16 cellular contexts compared by ENCODE assay signal in the genomic region with DNA sequence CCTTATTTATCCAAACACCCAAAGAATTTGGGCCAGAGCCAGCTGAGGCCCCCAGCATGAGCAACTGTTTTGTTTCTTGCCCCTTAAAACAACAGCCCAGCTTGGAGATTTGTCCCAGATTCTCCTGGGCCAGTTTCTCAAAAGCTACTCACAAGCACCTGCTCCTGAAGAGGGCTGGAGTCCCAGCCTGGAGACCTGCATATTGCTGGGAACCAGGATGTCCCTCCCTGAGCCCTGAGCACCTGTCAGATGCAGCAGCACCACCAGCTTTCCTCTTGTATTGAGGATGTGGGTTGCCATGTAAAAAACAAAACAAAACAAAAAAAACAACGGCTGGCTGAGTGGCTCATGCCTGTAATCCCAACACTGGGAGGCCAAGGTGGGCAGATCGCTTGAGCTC. TPM values are rescaled to one million over a fixed set of nuclear protein-coding genes. Genes with fewer than 3 reads are reported as not detected.
DNase-seq lines count a peak whose midpoint lies in the region; ATAC-seq and TF ChIP-seq lines count a peak whose summit lies in the region.
"Had no signal": no experiment of that assay in that cellular context is flagged by ENCODE, and none has a peak within 500 bp of the region (broad histone marks: within the 10 kb centered on the region; RNA-seq: fewer than 3 reads in every experiment).

No MANE protein-coding gene starts in this region.

- H3K9me3 ChIP-seq in OCI-LY7 (ENCODE audit: low read length) (no peaks in the 10 kb centered on the region), tibial nerve (no peaks in the 10 kb centered on the region)
- H3K9me3 ChIP-seq: BLaER1 treated with 17β-estradiol and CSF1 and Interleukin-3, amounts not matched to agents 10 nM and 100 nM had no signal

- H3K4me3 Mint-ChIP-seq in activated naive CD8-positive, alpha-beta T cell treated with anti-CD3 and anti-CD28 coated beads, Interleukin-2, amount 10 ng/mL, durations not matched to agents 7 days and 5 days, result no peak overlapping the region
- no peak overlapping the region for H3K4me3 Mint-ChIP-seq in activated naive CD8-positive, alpha-beta T cell treated with anti-CD3 and anti-CD28 coated beads for 36 hours
- H3K4me3 Mint-ChIP-seq: T-helper 2 cell treated with Interferon-gamma antibody and Interleukin-4, amounts not matched to agents 5 μg/mL and 100 μg/mL, for 36 hours had no signal

- H3K79me2 ChIP-seq in OCI-LY7 (ENCODE audit: insufficient read depth, low read depth, low read length), result no peaks in the 10 kb centered on the region

- H3K9me3 Mint-ChIP-seq in activated naive CD8-positive, alpha-beta T cell treated with anti-CD3 and anti-CD28 coated beads, Interleukin-2, amount 10 ng/mL, durations not matched to agents 7 days and 5 days, result no peaks in the 10 kb centered on the region
- H3K9me3 Mint-ChIP-seq in activated naive CD8-positive, alpha-beta T cell treated with anti-CD3 and anti-CD28 coated beads for 36 hours, result no peaks in the 10 kb centered on the region
- H3K9me3 Mint-ChIP-seq: T-helper 2 cell treated with Interferon-gamma antibody and Interleukin-4, amounts not matched to agents 5 μg/mL and 100 μg/mL, for 36 hours had no signal

- H3K4me1 ChIP-seq in OCI-LY7 (ENCODE audit: insufficient read depth, low read length, poor library complexity, severe bottlenecking) (peaks cover 46% of the 10 kb centered on the region), tibial nerve (peaks cover 0 to 20% (median 4%) of the 10 kb centered on the region in 4 donors)

- no peak for TF ChIP-seq EP300 in tibial nerve (IDR thresholded peaks at IDR 0.05)

- H3K4me1 Mint-ChIP-seq in activated naive CD8-positive, alpha-beta T cell treated with anti-CD3 and anti-CD28 coated beads, Interleukin-2, amount 10 ng/mL, durations not matched to agents 7 days and 5 days, result peaks cover 6% of the 10 kb centered on the region
- H3K4me1 Mint-ChIP-seq in activated naive CD8-positive, alpha-beta T cell treated with anti-CD3 and anti-CD28 coated beads for 36 hours, result no peaks in the 10 kb centered on the region

- no peaks in the 10 kb centered on the region for H3K27me3 Mint-ChIP-seq in activated naive CD8-positive, alpha-beta T cell treated with anti-CD3 and anti-CD28 coated beads, Interleukin-2, amount 10 ng/mL, durations not matched to agents 7 days and 5 days
- no peaks in the 10 kb centered on the region for H3K27me3 Mint-ChIP-seq in activated naive CD8-positive, alpha-beta T cell treated with anti-CD3 and anti-CD28 coated beads for 36 hours

- ATAC-seq in activated naive CD8-positive, alpha-beta T cell treated with anti-CD3 and anti-CD28 coated beads, Interleukin-2, amount 10 ng/mL, durations not matched to agents 7 days and 5 days (ENCODE audit: low read depth), result no peak
- ATAC-seq in HG02852 (IDR thresholded peaks at IDR 0.05; ENCODE audit: unreplicated experiment), result no peak

- peak overlapping the region; percentile 13 for H3K27ac Mint-ChIP-seq in activated naive CD8-positive, alpha-beta T cell treated with anti-CD3 and anti-CD28 coated beads, Interleukin-2, amount 10 ng/mL, durations not matched to agents 7 days and 5 days
- no peak overlapping the region for H3K27ac Mint-ChIP-seq in activated naive CD8-positive, alpha-beta T cell treated with anti-CD3 and anti-CD28 coated beads for 36 hours
- H3K27ac Mint-ChIP-seq: T-helper 2 cell treated with Interferon-gamma antibody and Interleukin-4, amounts not matched to agents 5 μg/mL and 100 μg/mL, for 36 hours had no signal

- peak overlapping the region; percentile 45 for H3K27ac ChIP-seq in OCI-LY7 (ENCODE audit: low read depth, low read length, poor library complexity, severe bottlenecking)
- no peak overlapping the region for H3K27ac ChIP-seq in tibial nerve
- H3K27ac ChIP-seq: PC-9 had no signal

- TF ChIP-seq POLR2A in tibial nerve (IDR thresholded peaks at IDR 0.05), result no peak

- intact Hi-C loops in OCI-LY7 (cut with micrococcal nuclease; ENCODE audit: unreplicated experiment), result no loop called here

- TF ChIP-seq CTCF in OCI-LY7 (conservative IDR thresholded peaks at IDR 0.05; ENCODE audit: low read length) (no peak), tibial nerve (IDR thresholded peaks at IDR 0.05) (no peak)

- H3K4me3 ChIP-seq in OCI-LY7 (ENCODE audit: low read depth, low read length, poor library complexity, severe bottlenecking) (no peak overlapping the region), tibial nerve (no peak overlapping the region)
- H3K4me3 ChIP-seq: BLaER1 treated with 17β-estradiol and CSF1 and Interleukin-3, amounts not matched to agents 10 nM and 100 nM; PC-9 had no signal

- POLR2A ChIA-PET in activated naive CD8-positive, alpha-beta T cell treated with anti-CD3 and anti-CD28 coated beads, Interleukin-2, amount 10 ng/mL, durations not matched to agents 7 days and 5 days (lab: Charles Lee), result no interaction called here
- POLR2A ChIA-PET in OCI-LY7 (lab: Charles Lee), result interaction anchor here (0.6 to 2.6 kb wide), 14 partner anchors 9 to 172 kb away, joined by 3 to 9 read pairs (median 3); no protein-coding TSS in a partner anchor

- WGBS in tibial nerve, 2 donors, result 75 to 83% methylated on average over 2 of the region's 2 CpGs

- no peaks in the 10 kb centered on the region for H4K20me1 ChIP-seq in OCI-LY7 (ENCODE audit: insufficient read depth, low read length)
- H4K20me1 ChIP-seq: BLaER1 treated with 17β-estradiol and CSF1 and Interleukin-3, amounts not matched to agents 10 nM and 100 nM had no signal

- peak overlapping the region; percentile 54; the same call in 1 of the 2 replicates for H2AFZ ChIP-seq in OCI-LY7 (ENCODE audit: low read length)
- H2AFZ ChIP-seq: PC-9 had no signal

- CTCF ChIA-PET in OCI-LY7 (lab: Charles Lee; ENCODE audit: unreplicated experiment), result interaction anchor here (0.6 to 1.3 kb wide), 4 partner anchors 22 to 59 kb away, joined by 3 to 4 read pairs (median 3); no protein-coding TSS in a partner anchor

- in situ Hi-C loops in ACHN (cut with HindIII; ENCODE audit: low pct_ligation_motif_present, low pct_unique_long_range_greater_than_20kb, low sequenced_read_pairs), result no loop called here

- no peaks in the 10 kb centered on the region for H3K27me3 ChIP-seq in tibial nerve
- H3K27me3 ChIP-seq: BLaER1 treated with 17β-estradiol and CSF1 and Interleukin-3, amounts not matched to agents 10 nM and 100 nM had no signal

- H3K36me3 ChIP-seq in OCI-LY7 (ENCODE audit: insufficient read depth, low read length), result no peaks in the 10 kb centered on the region
- no peaks in the 10 kb centered on the region for H3K36me3 ChIP-seq in tibial nerve
- H3K36me3 ChIP-seq: BLaER1 treated with 17β-estradiol and CSF1 and Interleukin-3, amounts not matched to agents 10 nM and 100 nM had no signal

- BruUV-seq in OCI-LY7 (replicated peaks; lab: Mats Ljungman, UMichigan), result no TSS peak

- H3K9me2 ChIP-seq in OCI-LY7 (ENCODE audit: insufficient read depth, low read length), result no peaks in the 10 kb centered on the region

- DNase-seq in DMS153 (lab: John Stamatoyannopoulos, UW) (peak; percentile 29), DMS153 treated with DMSO at 0.1 percent for 48 hours (lab: John Stamatoyannopoulos, UW; ENCODE audit: unreplicated experiment) (no peak), OCI-LY7 (ENCODE audit: low spot score) (peak; percentile 66), ACHN (no peak), tibial nerve (ENCODE audit: low spot score in 2 of 2) (no peak)
- DNase-seq in activated naive CD8-positive, alpha-beta T cell treated with anti-CD3 and anti-CD28 coated beads, Interleukin-2, amount 10 ng/mL, durations not matched to agents 7 days and 5 days, result no peak
- DNase-seq in activated naive CD8-positive, alpha-beta T cell treated with anti-CD3 and anti-CD28 coated beads for 36 hours, result no peak
- DNase-seq: DMS 273 treated with DMSO at 0.1 percent for 48 hours, NCI-H1105 treated with DMSO at 0.1 percent for 48 hours, NCI-H187 treated with DMSO at 0.1 percent for 48 hours, NCI-H345, NCI-H69 had no signal

- H3K4me2 ChIP-seq in OCI-LY7 (ENCODE audit: low read length), result peak overlapping the region; percentile 40
- H3K4me2 ChIP-seq: PC-9 had no signal

- H3K36me3 Mint-ChIP-seq in activated naive CD8-positive, alpha-beta T cell treated with anti-CD3 and anti-CD28 coated beads, Interleukin-2, amount 10 ng/mL, durations not matched to agents 7 days and 5 days, result no peaks in the 10 kb centered on the region
- H3K36me3 Mint-ChIP-seq in activated naive CD8-positive, alpha-beta T cell treated with anti-CD3 and anti-CD28 coated beads for 36 hours, result no peaks in the 10 kb centered on the region

RNA-seq across cellular contexts. Expression of gene RFT1, which starts 7.0 kb away (rescaled TPM):
- total RNA-seq in activated naive CD8-positive, alpha-beta T cell treated with anti-CD3 and anti-CD28 coated beads, Interleukin-2, amount 10 ng/mL, durations not matched to agents 7 days and 5 days, result 10 to 100 TPM; 27.9 to 32.2 TPM
- total RNA-seq in activated naive CD8-positive, alpha-beta T cell treated with anti-CD3 and anti-CD28 coated beads for 36 hours, result 10 to 100 TPM; 49.3 to 50.7 TPM
- 9.9 and 15.8 TPM in 2 replicates for total RNA-seq in OCI-LY7 (2014; rRNA removed; shearing (Covaris generic))
- 34.7 and 34.8 TPM in 2 replicates for total RNA-seq in OCI-LY7 (2022)
- total RNA-seq in tibial nerve, result 10 to 100 TPM; 12.0 to 18.6 (median 14.6) TPM

RNA-seq across cellular contexts. Expression of gene PRKCD, which starts 23.8 kb away (rescaled TPM):
- 10 to 100 TPM; 20.5 TPM for total RNA-seq in activated naive CD8-positive, alpha-beta T cell treated with anti-CD3 and anti-CD28 coated beads, Interleukin-2, amount 10 ng/mL, durations not matched to agents 7 days and 5 days
- 10 to 100 TPM; 16.5 to 17.5 TPM for total RNA-seq in activated naive CD8-positive, alpha-beta T cell treated with anti-CD3 and anti-CD28 coated beads for 36 hours
- total RNA-seq in OCI-LY7 (2014; rRNA removed; shearing (Covaris generic)), result 9.5 and 13.3 TPM in 2 replicates
- total RNA-seq in OCI-LY7 (2022) (91.6 and 108 TPM in 2 replicates), tibial nerve (10 to 100 TPM; 13.5 to 30.6 (median 19.9) TPM)

Comparison
In these comparisons a context has a peak if more than half of its experiments do, and no peak if none do; other contexts are left out.
1. DNase-seq: peak in DMS153 (single experiment) and OCI-LY7 (single experiment); none in DMS153 treated with DMSO at 0.1 percent for 48 hours (single experiment), activated naive CD8-positive, alpha-beta T cell treated with anti-CD3 and anti-CD28 coated beads, Interleukin-2, amount 10 ng/mL, durations not matched to agents 7 days and 5 days (single experiment), activated naive CD8-positive, alpha-beta T cell treated with anti-CD3 and anti-CD28 coated beads for 36 hours (single experiment), ACHN (single experiment) and tibial nerve (0 of 2).